ENCODE assay signal across 23 cellular contexts in genomic region chr6:133404728-133405127, GRCh38.
"Had no signal": no experiment of that assay in that cellular context is flagged by ENCODE, and none has a peak within 500 bp of the region (broad histone marks: within the 10 kb centered on the region; RNA-seq: fewer than 3 reads in every experiment).

No MANE protein-coding gene starts in this region.

- H3K4me2 ChIP-seq: hepatocyte had no signal

- DNase-seq: cortex of kidney; effector CD4-positive, alpha-beta T cell; foreskin fibroblast; heart left ventricle; kidney; midbrain; naive thymus-derived CD4-positive, alpha-beta T cell; pancreas; right lobe of liver; stimulated activated CD4-positive, alpha-beta T cell treated with anti-CD3 and anti-CD28 coated beads, Interleukin-2, amount 100 ng/mL, for 24 hours; stimulated activated CD4-positive, alpha-beta T cell treated with anti-CD3 and anti-CD28 coated beads, Interleukin-4, amount 100 ng/mL, for 24 hours; stimulated activated naive CD4-positive, alpha-beta T cell treated with Interleukin-2 at 50 U/mL for 16 hours; stomach; thyroid gland; trophoblast cell had no signal

- H3K27ac ChIP-seq: epithelial cell of prostate, gastroesophageal sphincter, heart left ventricle, hepatocyte, neutrophil, pancreas, right lobe of liver, stomach, thyroid gland had no signal

- ATAC-seq: esophagus mucosa; gastroesophageal sphincter; heart left ventricle; left lobe of liver; naive thymus-derived CD4-positive, alpha-beta T cell; pancreas; right lobe of liver; stimulated activated effector memory CD8-positive, alpha-beta T cell treated with anti-CD3 and anti-CD28 coated beads, Interleukin-12 subunit alpha, Interleukin-12 subunit beta, amount 100 ng/mL, for 72 hours had no signal

- FAIRE-seq: kidney, pancreas had no signal

- H3K4me3 ChIP-seq: gastroesophageal sphincter, heart left ventricle, hepatocyte, lung, pancreas, right lobe of liver, stomach, thyroid gland had no signal

- H3K36me3 ChIP-seq: gastroesophageal sphincter, heart left ventricle, neutrophil, pancreas, right lobe of liver, stomach, thyroid gland had no signal

- H3K79me2 ChIP-seq: hepatocyte had no signal

- H3K27me3 ChIP-seq: gastroesophageal sphincter, heart left ventricle, hepatocyte, neutrophil, pancreas, right lobe of liver, stomach, thyroid gland had no signal

- H3K9me3 ChIP-seq: gastroesophageal sphincter, heart left ventricle, neutrophil, pancreas, right lobe of liver, stomach, thyroid gland had no signal

- H2AFZ ChIP-seq: hepatocyte had no signal

- H3K4me1 ChIP-seq: gastroesophageal sphincter, pancreas, right lobe of liver, stomach, thyroid gland had no signal
